Comparison of ENCODE assay signal across 22 cellular contexts in the genomic region with DNA sequence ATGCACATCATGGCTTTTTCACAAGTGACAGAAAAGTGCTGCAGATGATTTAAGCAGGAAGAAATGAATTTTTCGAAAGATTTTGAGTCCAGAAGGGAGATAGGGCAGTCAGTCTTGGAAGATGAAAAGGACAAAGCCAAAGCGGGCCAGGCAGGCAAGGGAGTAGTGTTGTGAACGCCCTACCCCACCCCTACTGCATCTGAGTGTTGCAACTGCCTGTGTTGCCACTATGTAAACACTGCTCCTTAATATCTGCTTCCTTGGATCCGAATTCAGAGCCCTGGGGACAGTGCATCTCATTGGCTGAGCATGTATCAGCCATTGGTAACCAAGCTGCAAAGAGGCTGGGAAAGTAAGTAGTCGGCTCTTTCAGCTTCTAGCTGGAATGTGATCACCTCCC. TPM values are rescaled to one million over a fixed set of nuclear protein-coding genes. Genes with fewer than 3 reads are reported as not detected.
"Had no signal": no experiment of that assay in that cellular context is flagged by ENCODE, and none has a peak within 500 bp of the region (broad histone marks: within the 10 kb centered on the region; RNA-seq: fewer than 3 reads in every experiment).

No MANE protein-coding gene starts in this region.

- H3K9me3 ChIP-seq: esophagus muscularis mucosa, gastroesophageal sphincter, heart left ventricle, left lung, lower lobe of right lung had no signal

- H3K36me3 ChIP-seq: esophagus muscularis mucosa, gastroesophageal sphincter, heart left ventricle, left lung, lower lobe of right lung had no signal

- H3K4me1 ChIP-seq: esophagus muscularis mucosa, foreskin keratinocyte, gastroesophageal sphincter, heart left ventricle, left lung, lower lobe of right lung had no signal

- H3K27me3 ChIP-seq: esophagus muscularis mucosa, foreskin keratinocyte, gastroesophageal sphincter, heart left ventricle, hepatocyte, left lung had no signal

- H3K4me3 ChIP-seq: esophagus muscularis mucosa, gastroesophageal sphincter, heart left ventricle, hepatocyte, left lung, lower lobe of right lung had no signal

- ATAC-seq: effector memory CD8-positive, alpha-beta T cell; foreskin keratinocyte; gastroesophageal sphincter; heart left ventricle; left lung; left ventricle myocardium superior; lower lobe of right lung; naive thymus-derived CD4-positive, alpha-beta T cell had no signal

- DNase-seq: cortex of kidney; effector CD8-positive, alpha-beta T cell; effector memory CD8-positive, alpha-beta T cell; endodermal cell; foreskin keratinocyte; heart left ventricle; hypothalamus; immature natural killer cell; islet precursor cell; kidney; kidney glomerular epithelial cell; left lung; left ventricle myocardium superior; lower lobe of right lung; mesenchymal stem cell; naive thymus-derived CD4-positive, alpha-beta T cell had no signal

- H3K27ac ChIP-seq: esophagus muscularis mucosa, foreskin keratinocyte, gastroesophageal sphincter, heart left ventricle, hepatocyte, left lung, lower lobe of right lung had no signal

RNA-seq across cellular contexts. Expression of gene CNTN4, which starts 39.0 kb away (rescaled TPM):
- total RNA-seq: dermis microvascular lymphatic vessel endothelial cell; endothelial cell of umbilical vein; foreskin keratinocyte; lung microvascular endothelial cell; naive thymus-derived CD4-positive, alpha-beta T cell had no signal
